ENCODE assay signal across 8 cellular contexts in the genomic region with DNA sequence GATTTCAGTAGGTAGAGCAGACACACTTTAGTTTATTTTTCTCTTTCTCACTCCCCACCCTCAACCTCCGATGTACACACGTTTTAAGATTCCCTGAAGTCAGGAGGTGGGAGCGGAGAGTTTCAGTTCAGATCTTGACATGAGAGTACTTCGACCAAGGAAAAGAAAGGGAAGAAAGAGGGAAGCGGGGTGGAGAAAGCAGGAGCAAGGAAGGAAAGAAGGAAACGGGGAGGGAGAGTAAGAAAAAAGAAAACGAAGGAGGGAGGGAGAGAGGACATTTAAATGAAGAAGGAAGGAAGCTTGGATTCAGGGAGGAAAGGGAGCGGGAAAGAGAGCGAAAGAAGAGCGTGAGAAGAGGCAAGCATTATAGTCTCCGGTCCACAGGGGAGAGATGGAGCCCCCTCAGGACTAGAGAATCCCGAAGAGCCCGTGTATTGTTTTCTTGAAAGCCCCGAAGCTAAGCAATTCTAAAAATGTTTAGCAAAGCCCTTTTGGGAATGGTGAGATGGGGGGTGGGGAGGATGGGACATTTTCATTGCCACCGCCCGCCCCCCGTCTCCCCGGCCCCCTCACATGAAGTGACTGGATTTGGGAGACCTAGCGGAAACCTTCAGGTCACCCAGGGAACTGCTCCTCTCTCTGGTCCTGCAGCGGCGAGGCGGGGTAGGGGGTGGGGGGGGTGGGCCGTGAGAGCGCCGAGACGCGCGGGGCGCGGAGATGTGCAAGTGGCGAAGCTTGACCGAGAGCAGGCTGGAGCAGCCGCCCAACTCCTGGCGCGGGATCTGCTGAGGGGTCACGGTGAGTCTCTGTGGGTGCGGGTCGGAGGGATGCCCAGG. TPM values are rescaled to one million over a fixed set of nuclear protein-coding genes. Genes with fewer than 3 reads are reported as not detected.
DNase-seq lines count a peak whose midpoint lies in the region; ATAC-seq and TF ChIP-seq lines count a peak whose summit lies in the region.

No MANE protein-coding gene starts in this region.

- H3K36me3 ChIP-seq in DOHH2 (ENCODE audit: control insufficient read depth, low read length) (peaks cover 45% of the 10 kb centered on the region), trophoblast cell (ENCODE audit: control insufficient read depth in 1 of 2, insufficient read depth in 2 of 2, low read length in 2 of 2) (no peaks in the 10 kb centered on the region)

- H2BK12ac ChIP-seq in trophoblast cell (ENCODE audit: low read length): no peak overlapping the region

- peak; percentile 31 for TF ChIP-seq CTCF in DOHH2 (IDR thresholded peaks at IDR 0.05; ENCODE audit: low read depth, low read length, poor library complexity, severe bottlenecking)
- TF ChIP-seq CTCF in RWPE1 (conservative IDR thresholded peaks at IDR 0.05; ENCODE audit: low read depth): no peak
- TF ChIP-seq CTCF in foreskin keratinocyte (conservative IDR thresholded peaks at IDR 0.05): no peak

- POLR2A ChIA-PET in RWPE1 (lab: Yijun Ruan, JAX; ENCODE audit: low non-redundant PET): no interaction called here

- H3K9me3 ChIP-seq in DOHH2 (ENCODE audit: control insufficient read depth, insufficient read depth, low read length) (peaks cover 13% of the 10 kb centered on the region; the same call in 1 of the 2 replicates), trophoblast cell (ENCODE audit: insufficient read depth, low read depth, low read length) (no peaks in the 10 kb centered on the region)

- H3K9ac ChIP-seq in trophoblast cell (ENCODE audit: low read length): no peak overlapping the region

- DNase-seq in RWPE1 (ENCODE audit: low spot score) (peak; percentile 37), foreskin keratinocyte (peak in 1 of 2 donors; percentile 23), trophoblast cell (peak in 1 of 2 donors; percentile 1), SK-N-DZ (ENCODE audit: low spot score) (no peak), NCI-H1417 treated with DMSO at 0.1 percent for 48 hours (lab: John Stamatoyannopoulos, UW) (no peak), DMS153 treated with DMSO at 0.1 percent for 48 hours (lab: John Stamatoyannopoulos, UW; ENCODE audit: unreplicated experiment) (no peak), ecto neural progenitor cell (ENCODE audit: low spot score) (no peak)

- peak overlapping the region; percentile 77 for H4K91ac ChIP-seq in trophoblast cell (ENCODE audit: low read depth, low read length)

- peak overlapping the region; percentile 87 for H3K4me3 ChIP-seq in DOHH2 (ENCODE audit: low read length)
- peak overlapping the region; percentile 76 for H3K4me3 ChIP-seq in trophoblast cell (ENCODE audit: low read depth, low read length)

- peak overlapping the region; percentile 86 for H2AFZ ChIP-seq in trophoblast cell (ENCODE audit: insufficient read depth, low read length, poor library complexity)

- H3K27me3 ChIP-seq in DOHH2 (ENCODE audit: control insufficient read depth, low read length) (no peaks in the 10 kb centered on the region), foreskin keratinocyte (peaks cover 42% of the 10 kb centered on the region), trophoblast cell (ENCODE audit: insufficient read depth, low read length) (no peaks in the 10 kb centered on the region)

- no peak overlapping the region for H2AK5ac ChIP-seq in trophoblast cell (ENCODE audit: low read length)

- H4K12ac ChIP-seq in trophoblast cell (ENCODE audit: low read depth, low read length): peak overlapping the region; percentile 77

- H3K79me1 ChIP-seq in trophoblast cell (ENCODE audit: low read length): peaks cover 7% of the 10 kb centered on the region

- H2BK5ac ChIP-seq in trophoblast cell (ENCODE audit: low read depth, low read length, poor library complexity): no peak overlapping the region

- H3K4ac ChIP-seq in trophoblast cell (ENCODE audit: low read depth, low read length): no peak overlapping the region

- H3F3A ChIP-seq in DOHH2 (ENCODE audit: control insufficient read depth, insufficient read depth): no peaks in the 10 kb centered on the region

- H3K79me2 ChIP-seq in DOHH2 (ENCODE audit: control insufficient read depth, low read length) (peaks cover 56% of the 10 kb centered on the region), trophoblast cell (ENCODE audit: control insufficient read depth, insufficient read depth, low read length, poor library complexity) (peaks cover 2% of the 10 kb centered on the region)

- H4K20me1 ChIP-seq in DOHH2 (ENCODE audit: control insufficient read depth, insufficient read depth, low read depth, low read length): no peaks in the 10 kb centered on the region

- H3K18ac ChIP-seq in trophoblast cell (ENCODE audit: low read length): peak overlapping the region; percentile 8

- peak overlapping the region; percentile 35 for H2BK120ac ChIP-seq in trophoblast cell (ENCODE audit: insufficient read depth, low read length, poor library complexity)

- CTCF ChIA-PET in RWPE1 (lab: Yijun Ruan, JAX): no interaction called here

- ATAC-seq in foreskin keratinocyte: peak; percentile 56

- no peak overlapping the region for H3K23ac ChIP-seq in trophoblast cell (ENCODE audit: low read length)

- H3K9me2 ChIP-seq in DOHH2 (replicated peaks; ENCODE audit: control insufficient read depth, low read length): no peaks in the 10 kb centered on the region

- peaks cover 35% of the 10 kb centered on the region for H3K4me1 ChIP-seq in DOHH2 (ENCODE audit: control insufficient read depth, low read length)
- no peaks in the 10 kb centered on the region for H3K4me1 ChIP-seq in foreskin keratinocyte
- H3K4me1 ChIP-seq in trophoblast cell (ENCODE audit: control insufficient read depth in 1 of 2, insufficient read depth in 2 of 2, low read length in 2 of 2): peaks cover 2 to 5% of the 10 kb centered on the region in 2 experiments

- peak overlapping the region; percentile 98 for H3K4me2 ChIP-seq in DOHH2 (ENCODE audit: low read length)
- peak overlapping the region; percentile 86 for H3K4me2 ChIP-seq in trophoblast cell (ENCODE audit: low read length)

- WGBS in trophoblast cell (ENCODE audit: extremely low coverage, insufficient coverage, insufficient read length): no CpG with 5 or more reads among the region's 38 CpGs

- no peak overlapping the region for H4K8ac ChIP-seq in trophoblast cell (ENCODE audit: low read depth, low read length)

- no peak overlapping the region for H3K14ac ChIP-seq in trophoblast cell (ENCODE audit: low read length)

- H3K27ac ChIP-seq in DOHH2 (ENCODE audit: low read depth, low read length) (peak overlapping the region; percentile 79), RWPE1 (peak overlapping the region; percentile 57), foreskin keratinocyte (no peak overlapping the region), trophoblast cell (ENCODE audit: low read depth, low read length) (no peak overlapping the region)

RNA-seq across cellular contexts. Expression of a gene that starts 0.9 kb away (rescaled TPM):
- total RNA-seq in foreskin keratinocyte: 2.6 and 4.7 TPM in 2 replicates
- polyA plus RNA-seq in foreskin keratinocyte: 0.49 and 1.3 TPM in 2 replicates
- polyA plus RNA-seq in trophoblast cell (2013): 50.0 and 50.8 TPM in 2 replicates
- polyA plus RNA-seq in SK-N-DZ (2014; cell fraction: cytosol; rRNA removed): not detected in 2 replicates
- polyA plus RNA-seq in SK-N-DZ (2014; cell fraction: nucleus; rRNA removed): 0.16 TPM in 1 of 2 replicates, not detected in the other

Comparison
In these comparisons a context has a peak if more than half of its experiments do, and no peak if none do; other contexts are left out.
1. H3K27ac ChIP-seq: peak in DOHH2 (single experiment) and RWPE1 (single experiment); none in foreskin keratinocyte (single experiment) and trophoblast cell (single experiment).